8 cellular contexts compared by ENCODE assay signal in the genomic region with DNA sequence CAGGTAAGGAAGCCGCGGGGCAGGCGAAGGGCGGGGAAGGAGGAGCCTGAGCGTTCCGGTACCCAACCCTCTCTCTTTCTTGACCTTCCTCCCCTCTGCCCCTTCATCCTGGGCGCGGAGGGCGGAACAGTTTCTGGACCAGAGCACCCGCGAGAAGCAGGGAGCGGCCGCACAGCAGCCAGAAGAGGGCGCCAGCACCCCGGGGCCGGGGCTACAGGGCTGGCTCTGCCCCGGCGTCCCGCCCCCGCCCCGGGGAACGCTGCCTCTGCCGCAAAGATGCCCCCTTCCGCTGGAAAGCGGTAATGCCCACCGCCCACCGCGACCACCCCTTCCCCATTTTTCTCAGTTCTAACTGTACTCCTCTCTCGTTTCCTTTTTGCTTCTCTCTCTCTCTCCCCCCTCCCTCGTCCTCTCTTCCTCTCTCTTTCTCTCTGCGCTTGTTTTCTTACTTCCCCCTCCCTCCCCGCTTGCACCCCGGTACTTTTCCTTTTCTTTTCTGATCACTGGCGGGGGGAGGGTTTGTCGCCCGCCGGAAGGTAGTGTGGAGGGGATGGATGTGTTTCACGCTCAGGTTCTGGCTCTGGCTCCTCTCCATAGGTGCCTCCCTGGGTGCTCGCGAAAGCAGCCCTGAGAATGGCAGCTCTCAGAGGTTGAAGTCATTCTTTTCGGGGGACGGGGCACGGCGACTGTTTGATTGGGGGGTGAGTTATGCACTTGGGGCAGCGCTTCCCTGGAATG. TPM values are rescaled to one million over a fixed set of nuclear protein-coding genes. Genes with fewer than 3 reads are reported as not detected.
DNase-seq lines count a peak whose midpoint lies in the region; ATAC-seq, FAIRE-seq and TF ChIP-seq lines count a peak whose summit lies in the region.

No MANE protein-coding gene starts in this region.

- intact Hi-C loops in K562 (cut with micrococcal nuclease), result no loop called here

- H3K9me2 ChIP-seq in Loucy (replicated peaks; ENCODE audit: low read depth, low read length), result no peaks in the 10 kb centered on the region

- H3K79me2 ChIP-seq in Loucy (ENCODE audit: insufficient read depth, low read length) (peaks cover 67% of the 10 kb centered on the region), K562 (ENCODE audit: control insufficient read depth, insufficient read depth, low read length) (no peaks in the 10 kb centered on the region), smooth muscle cell (ENCODE audit: low read depth) (no peaks in the 10 kb centered on the region)

- 97% methylated on average over 10 of the region's 45 CpGs for WGBS in K562 (ENCODE audit: insufficient coverage, low coverage, missing lambda C conversion rate)
- 2% methylated on average over 23 of the region's 45 CpGs for WGBS in smooth muscle cell (ENCODE audit: low lambda C conversion rate)

- TF ChIP-seq POLR2A in K562 (conservative IDR thresholded peaks at IDR 0.05), result no peak

- H3K36me3 ChIP-seq in HAP-1 (replicated peaks) (no peaks in the 10 kb centered on the region), Loucy (ENCODE audit: insufficient read depth, low read length) (no peaks in the 10 kb centered on the region), K562 (ENCODE audit: control insufficient read depth, insufficient read depth, low read length) (no peaks in the 10 kb centered on the region), smooth muscle cell (ENCODE audit: low read depth) (no peaks in the 10 kb centered on the region)

- H2AFZ ChIP-seq in Loucy (ENCODE audit: low read length) (peak overlapping the region; percentile 90), K562 (ENCODE audit: low read depth, low read length) (no peak overlapping the region), smooth muscle cell (ENCODE audit: low read depth) (peak overlapping the region; percentile 92)

- no peak for FAIRE-seq in K562 (lab: Jason Lieb, UNC)

- TF ChIP-seq RAD21 in K562 (CRISPR knock-in tag; conservative IDR thresholded peaks at IDR 0.05 in 1 of 2, IDR thresholded peaks at IDR 0.05 in 1 of 2), result no peak

- H4K20me1 ChIP-seq in Loucy (ENCODE audit: insufficient read depth, low read length, poor library complexity, severe bottlenecking), result no peaks in the 10 kb centered on the region
- no peaks in the 10 kb centered on the region for H4K20me1 ChIP-seq in K562 (replicated peaks; ENCODE audit: control insufficient read depth, insufficient read depth, low read length)
- no peaks in the 10 kb centered on the region for H4K20me1 ChIP-seq in smooth muscle cell (ENCODE audit: low read depth)

- H3K27me3 ChIP-seq in HAP-1 (ENCODE audit: low read depth) (no peaks in the 10 kb centered on the region; the same call in 1 of the 2 replicates), Loucy (ENCODE audit: insufficient read depth, low read length, poor library complexity, severe bottlenecking) (no peaks in the 10 kb centered on the region), K562 (ENCODE audit: control insufficient read depth in 2 of 2, insufficient read depth in 2 of 2, low read length in 2 of 2) (no peaks in the 10 kb centered on the region), smooth muscle cell (ENCODE audit: low read depth) (peaks cover 81% of the 10 kb centered on the region)

- no TSS peak for BruUV-seq in K562 (replicated peaks; lab: Mats Ljungman, UMichigan)

- H3F3A ChIP-seq in Loucy (ENCODE audit: low read depth) (peaks cover 4% of the 10 kb centered on the region; the same call in 1 of the 2 replicates), smooth muscle cell (ENCODE audit: low read depth) (no peaks in the 10 kb centered on the region)

- H3K9me3 ChIP-seq in HAP-1 (no peaks in the 10 kb centered on the region), Loucy (ENCODE audit: insufficient read depth, low read depth, low read length) (no peaks in the 10 kb centered on the region), K562 (replicated peaks; ENCODE audit: control insufficient read depth, insufficient read depth, low read depth, low read length) (peaks cover 6% of the 10 kb centered on the region; the same call in 1 of the 2 replicates), smooth muscle cell (replicated peaks; ENCODE audit: low read depth) (no peaks in the 10 kb centered on the region)

- peak overlapping the region; percentile 98 for H3K9ac ChIP-seq in Loucy (ENCODE audit: low read depth, low read length, poor library complexity, severe bottlenecking)
- H3K9ac ChIP-seq in K562 (ENCODE audit: insufficient read depth in 1 of 2, low read depth in 2 of 2, low read length in 2 of 2), result no peak overlapping the region
- H3K9ac ChIP-seq in smooth muscle cell (ENCODE audit: low read depth), result no peak overlapping the region

- in situ Hi-C loops in HAP-1 (cut with MboI; ENCODE audit: low sequenced_read_pairs), result loop anchor here (25.0 kb wide), 1 partner anchor 1247 kb away; a partner anchor contains a TSS
- in situ Hi-C loops in K562 (cut with MboI), result no loop called here

- H3K4me3 ChIP-seq in GM08714 (ENCODE audit: low read length) (peak overlapping the region; percentile 88), HAP-1 (peak overlapping the region; percentile 47), Loucy (ENCODE audit: low read length, poor library complexity, severe bottlenecking) (peak overlapping the region; percentile 93), K562 (no peak overlapping the region), smooth muscle cell (peak overlapping the region; percentile 74)

- no peak for ATAC-seq in K562

- POLR2A ChIA-PET in K562 (lab: Yijun Ruan, JAX), result no interaction called here

- CTCF ChIA-PET in K562 (lab: Yijun Ruan, JAX; ENCODE audit: low intra/inter-chr PET ratio), result no interaction called here

- DNase-seq in HAP-1 (ENCODE audit: low spot score in 2 of 2) (peak; percentile 69 to 95), T-helper 9 cell (peak; percentile 94), K562 (ENCODE audit: extremely low read depth in 1 of 4, low spot score in 3 of 4) (no peak), iPS-NIHi11 (ENCODE audit: low spot score) (peak; percentile 89), smooth muscle cell (lab: John Stamatoyannopoulos, UW; ENCODE audit: unreplicated experiment) (peak; percentile 40), epidermal melanocyte (ENCODE audit: insufficient read length, low spot score) (no peak)

- H3K27ac ChIP-seq in K562 (ENCODE audit: extremely low read depth, low read depth, low read length) (no peak overlapping the region), smooth muscle cell (ENCODE audit: low read depth) (no peak overlapping the region)

- no peak for TF ChIP-seq EP300 in K562 (IDR thresholded peaks at IDR 0.05; ENCODE audit: low read length)

- H3K4me1 ChIP-seq in HAP-1 (no peaks in the 10 kb centered on the region), Loucy (ENCODE audit: insufficient read depth, low read length, poor library complexity, severe bottlenecking) (peaks cover 64% of the 10 kb centered on the region), K562 (replicated peaks in 1 of 2; ENCODE audit: control insufficient read depth in 2 of 2, insufficient read depth in 2 of 2, low read length in 2 of 2) (peaks cover 0 to 12% of the 10 kb centered on the region in 2 experiments), smooth muscle cell (ENCODE audit: low read depth) (peaks cover 15% of the 10 kb centered on the region)

- no peaks in the 10 kb centered on the region for H3K9me1 ChIP-seq in K562 (ENCODE audit: control insufficient read depth, insufficient read depth, low read length)

- H3K4me2 ChIP-seq in Loucy (ENCODE audit: low read depth, low read length, poor library complexity, severe bottlenecking) (peak overlapping the region; percentile 98), K562 (ENCODE audit: insufficient read depth, low read length) (no peak overlapping the region), smooth muscle cell (peak overlapping the region; percentile 97)

- peak; percentile 77 for TF ChIP-seq CTCF in Loucy (conservative IDR thresholded peaks at IDR 0.05; ENCODE audit: low read length)
- no peak for TF ChIP-seq CTCF in K562 (IDR thresholded peaks at IDR 0.05 in 2 of 3, conservative IDR thresholded peaks at IDR 0.05 in 1 of 3; ENCODE audit: insufficient read depth in 2 of 3, low read depth in 1 of 3, low read length in 3 of 3)
- peak; percentile 78 for TF ChIP-seq CTCF in smooth muscle cell (IDR thresholded peaks at IDR 0.05; ENCODE audit: borderline replicate concordance, insufficient read depth, poor library complexity, severe bottlenecking)

TF ChIP-seq in K562, 482 proteins besides CTCF, POLR2A, EP300 and RAD21 (continues in another document):
- TF ChIP-seq ZBTB7A (IDR thresholded peaks at IDR 0.05; ENCODE audit: borderline replicate concordance, control insufficient read depth, low read depth, low read length), result no peak

RNA-seq across cellular contexts. Expression of a gene that starts 13.1 kb away (rescaled TPM):
- not detected in 2 replicates for total RNA-seq in K562 (2011; cell fraction: chromatin; rRNA removed; ENCODE audit: low replicate concordance)
- not detected in 2 replicates for total RNA-seq in K562 (2011; cell fraction: nucleolus; rRNA removed)
- not detected in 2 replicates for total RNA-seq in K562 (2011; cell fraction: nucleoplasm; rRNA removed)
- total RNA-seq in K562 (2014; rRNA removed) (not detected in 2 replicates), K562 (2014; rRNA removed; fragmentation: Illumina TruSeq; extraction: Trizol) (not detected in 2 replicates), K562 (2015; rRNA removed; fragmentation: Illumina TruSeq; extraction: Trizol) (not detected in 2 replicates), K562 (2021) (0.07 and 0.40 TPM in 2 replicates), smooth muscle cell (0.09 and 0.36 TPM in 2 replicates)
- polyA plus RNA-seq in K562 (2011; rRNA removed) (not detected in 2 replicates), K562 (2014; fragmentation: Illumina TruSeq; extraction: Trizol) (not detected in 2 replicates), K562 (2014; fragmentation: Nextera tagmentation; extraction: Ambion mirVana) (not detected), K562 (2014; rRNA removed) (not detected in 2 replicates), smooth muscle cell (0.15 and 0.25 TPM in 2 replicates)
- polyA plus RNA-seq in K562 (2011; cell fraction: cytosol; rRNA removed), result not detected in 2 replicates
- polyA plus RNA-seq in K562 (2011; cell fraction: nucleus; rRNA removed), result not detected in 2 replicates
- polyA plus RNA-seq in K562 (2012), result not detected in 2 replicates
- polyA minus RNA-seq in K562 (2011; rRNA and poly(A)+ RNA removed), result not detected in 2 replicates
- not detected in 2 replicates for polyA minus RNA-seq in K562 (2011; cell fraction: cytosol; rRNA and poly(A)+ RNA removed)
- polyA minus RNA-seq in K562 (2011; cell fraction: nucleus; rRNA and poly(A)+ RNA removed), result not detected in 2 replicates

Comparison
In these comparisons a context has a peak if more than half of its experiments do, and no peak if none do; other contexts are left out.
1. DNase-seq: peak in HAP-1 (2 of 2), T-helper 9 cell (single experiment), iPS-NIHi11 (single experiment) and smooth muscle cell (single experiment); none in K562 (0 of 4) and epidermal melanocyte (single experiment).
2. CTCF ChIP-seq: peak in Loucy (single experiment) and smooth muscle cell (single experiment); none in K562 (0 of 3).